In the genomic region with DNA sequence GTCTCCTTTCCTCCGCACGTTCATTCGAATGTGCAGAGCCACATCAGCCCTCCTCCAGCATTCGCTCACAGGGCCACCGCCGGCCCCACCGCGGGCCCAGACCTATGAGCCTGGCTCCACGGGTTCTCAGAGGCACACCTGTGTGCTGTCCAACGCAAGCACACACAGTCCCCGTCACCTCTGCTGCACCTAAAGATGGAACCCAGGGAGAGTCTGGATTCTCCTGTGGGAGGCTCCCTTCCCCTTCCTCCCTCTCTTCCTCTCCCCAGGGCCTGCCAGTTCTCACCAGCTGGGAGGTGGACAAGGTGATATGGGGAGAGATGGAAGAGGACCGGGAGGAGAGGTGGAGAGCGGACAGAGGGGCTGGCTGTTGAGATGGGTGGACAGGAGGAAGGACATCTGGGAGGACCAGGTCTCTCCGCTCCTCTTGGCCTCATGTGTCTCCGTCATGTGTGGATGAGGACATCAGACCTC, we compare ENCODE assay signal across 1 cellular context.
TF ChIP-seq lines count a peak whose summit lies in the region.

No MANE protein-coding gene starts in this region.

TF ChIP-seq in H1, 55 proteins besides CTCF, POLR2A, EP300 and RAD21:
- TF ChIP-seq EZH2 (IDR thresholded peaks at IDR 0.05; ENCODE audit: low read depth, low read length, severe bottlenecking) (no peak), CEBPB (IDR thresholded peaks at IDR 0.05; ENCODE audit: low read depth, low read length) (no peak), GABPA (IDR thresholded peaks at IDR 0.05; ENCODE audit: borderline replicate concordance, insufficient read depth, low read length) (no peak), CHD1 (IDR thresholded peaks at IDR 0.05; ENCODE audit: low read depth, low read length) (no peak), POU5F1 (IDR thresholded peaks at IDR 0.05; ENCODE audit: low read depth, low read length) (no peak), SIN3A (conservative IDR thresholded peaks at IDR 0.05 in 1 of 2, IDR thresholded peaks at IDR 0.05 in 1 of 2; ENCODE audit: low read depth in 1 of 2, low read length in 2 of 2) (no peak)
- TF ChIP-seq, protein P1, sequence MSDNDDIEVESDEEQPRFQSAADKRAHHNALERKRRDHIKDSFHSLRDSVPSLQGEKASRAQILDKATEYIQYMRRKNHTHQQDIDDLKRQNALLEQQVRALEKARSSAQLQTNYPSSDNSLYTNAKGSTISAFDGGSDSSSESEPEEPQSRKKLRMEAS (IDR thresholded peaks at IDR 0.05): no peak
